ENCODE assay signal across 14 cellular contexts in the genomic region with DNA sequence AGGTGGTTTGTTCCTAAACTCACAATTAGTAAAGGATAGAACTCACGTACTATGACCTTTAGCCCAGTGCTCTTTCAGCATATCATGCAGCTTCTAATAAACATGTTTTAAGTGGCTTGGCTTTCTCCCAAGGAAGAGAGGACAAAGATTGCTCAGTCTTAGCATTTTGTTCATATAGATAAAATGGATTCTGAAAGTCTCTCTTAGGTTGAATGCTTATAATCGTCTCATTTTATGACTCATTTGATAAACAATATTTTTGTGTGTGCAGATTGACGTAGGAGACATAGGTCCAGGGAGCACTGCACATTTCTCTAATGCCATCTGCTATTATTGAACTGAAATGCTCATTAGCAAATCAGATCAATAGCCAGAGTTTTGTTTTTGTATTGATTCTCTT. TPM values are rescaled to one million over a fixed set of nuclear protein-coding genes. Genes with fewer than 3 reads are reported as not detected.
DNase-seq lines count a peak whose midpoint lies in the region; ATAC-seq, FAIRE-seq and TF ChIP-seq lines count a peak whose summit lies in the region.
"Had no signal": no experiment of that assay in that cellular context is flagged by ENCODE, and none has a peak within 500 bp of the region (broad histone marks: within the 10 kb centered on the region; RNA-seq: fewer than 3 reads in every experiment).

No MANE protein-coding gene starts in this region.

- no peak overlapping the region for H3K9ac ChIP-seq in astrocyte (ENCODE audit: low read length)

- DNase-seq in DMS79 treated with DMSO at 0.1 percent for 48 hours (lab: John Stamatoyannopoulos, UW) (peak; percentile 72), LNCaP clone FGC (ENCODE audit: low read depth) (peak; percentile 67), astrocyte (ENCODE audit: low read depth) (peak; percentile 12), left colon (no peak), KBM-7 (no peak), stomach (no peak), upper lobe of left lung (no peak)
- DNase-seq: activated CD4-positive, alpha-beta T cell treated with anti-CD3 and anti-CD28 coated beads for 1 hour; activated T-cell treated with anti-CD3 and anti-CD28 coated beads, Interleukin-2, amount 50 U/mL, for 48 hours; CD8-positive, alpha-beta memory T cell; mammary epithelial cell; NCI-H526; spleen had no signal

- WGBS in stomach, 5 donors: 18 to 38% (median 22%) methylated on average over 3 of the region's 3 CpGs
- WGBS in upper lobe of left lung, 2 donors: 47 to 48% methylated on average over 3 of the region's 3 CpGs

- H3K79me2 ChIP-seq in astrocyte (ENCODE audit: insufficient read depth, low read length): no peaks in the 10 kb centered on the region

- no peaks in the 10 kb centered on the region for H3K27me3 ChIP-seq in astrocyte (ENCODE audit: insufficient read depth, low read length)
- no peaks in the 10 kb centered on the region for H3K27me3 ChIP-seq in stomach
- H3K27me3 ChIP-seq in upper lobe of left lung: no peaks in the 10 kb centered on the region
- H3K27me3 ChIP-seq: spleen had no signal

- peaks cover 6% of the 10 kb centered on the region for H3K4me1 Mint-ChIP-seq in astrocyte (ENCODE audit: low read depth, unreplicated experiment)
- H3K4me1 Mint-ChIP-seq: CD8-positive, alpha-beta memory T cell had no signal

- H3K4me3 ChIP-seq in LNCaP clone FGC (ENCODE audit: low read depth, low read length) (no peak overlapping the region), astrocyte (ENCODE audit: insufficient read depth, low read depth, low read length) (no peak overlapping the region), stomach (no peak overlapping the region), upper lobe of left lung (no peak overlapping the region)
- H3K4me3 ChIP-seq: SK-N-MC, spleen had no signal

- TF ChIP-seq POLR2A in stomach (IDR thresholded peaks at IDR 0.05) (no peak), upper lobe of left lung (IDR thresholded peaks at IDR 0.05) (no peak)

- ATAC-seq in left colon: peak; percentile 79
- ATAC-seq in upper lobe of left lung (ENCODE audit: low FRiP score in 2 of 2): no peak

- no peak overlapping the region for H3K27ac Mint-ChIP-seq in astrocyte (ENCODE audit: unreplicated experiment)
- H3K27ac Mint-ChIP-seq: CD8-positive, alpha-beta memory T cell had no signal

- H3K27ac ChIP-seq in astrocyte (ENCODE audit: low read depth, low read length) (peak overlapping the region; percentile 1), stomach (no peak overlapping the region), upper lobe of left lung (no peak overlapping the region)
- H3K27ac ChIP-seq: SK-N-MC, spleen had no signal

- H3K4me2 ChIP-seq in astrocyte (ENCODE audit: low read length): no peak overlapping the region

- in situ Hi-C loops in KBM-7 (cut with MboI; ENCODE audit: low pct_unique_long_range_greater_than_20kb, low sequenced_read_pairs): no loop called here

- no peaks in the 10 kb centered on the region for H3K27me3 Mint-ChIP-seq in astrocyte (ENCODE audit: low read depth, unreplicated experiment)
- H3K27me3 Mint-ChIP-seq: CD8-positive, alpha-beta memory T cell had no signal

- no peaks in the 10 kb centered on the region for H3K36me3 Mint-ChIP-seq in astrocyte (ENCODE audit: low read depth, unreplicated experiment)
- H3K36me3 Mint-ChIP-seq: CD8-positive, alpha-beta memory T cell had no signal

- FAIRE-seq in astrocyte (lab: Jason Lieb, UNC): peak; percentile 67

- H2AFZ ChIP-seq in astrocyte (ENCODE audit: low read depth, low read length): no peak overlapping the region

- TF ChIP-seq CTCF in LNCaP clone FGC (IDR thresholded peaks at IDR 0.05; ENCODE audit: control insufficient read depth, extremely low read depth, insufficient read depth) (no peak), astrocyte (IDR thresholded peaks at IDR 0.05; ENCODE audit: insufficient read depth, low read depth, low read length) (no peak), stomach (IDR thresholded peaks at IDR 0.05) (no peak), upper lobe of left lung (IDR thresholded peaks at IDR 0.05) (no peak)

- H4K20me1 ChIP-seq in astrocyte (ENCODE audit: insufficient read depth, low read length): no peaks in the 10 kb centered on the region

- TF ChIP-seq EP300 in stomach (IDR thresholded peaks at IDR 0.05) (no peak), upper lobe of left lung (IDR thresholded peaks at IDR 0.05) (no peak)

- no peaks in the 10 kb centered on the region for H3K9me3 Mint-ChIP-seq in astrocyte (ENCODE audit: unreplicated experiment)

- no peaks in the 10 kb centered on the region for H3K9me3 ChIP-seq in astrocyte (ENCODE audit: insufficient read depth, low read depth, low read length)
- no peaks in the 10 kb centered on the region for H3K9me3 ChIP-seq in stomach
- H3K9me3 ChIP-seq in upper lobe of left lung: no peaks in the 10 kb centered on the region
- H3K9me3 ChIP-seq: spleen had no signal

- no peak overlapping the region for H3K4me3 Mint-ChIP-seq in astrocyte (ENCODE audit: unreplicated experiment)
- H3K4me3 Mint-ChIP-seq: CD8-positive, alpha-beta memory T cell had no signal

- intact Hi-C loops in left colon (cut with DNase I, micrococcal nuclease): no loop called here
- intact Hi-C loops in stomach (cut with DNase I; ENCODE audit: low total_unique reads): no loop called here

- H3K36me3 ChIP-seq in astrocyte (ENCODE audit: insufficient read depth, low read length): no peaks in the 10 kb centered on the region
- H3K36me3 ChIP-seq in stomach: no peaks in the 10 kb centered on the region
- H3K36me3 ChIP-seq in upper lobe of left lung: no peaks in the 10 kb centered on the region
- H3K36me3 ChIP-seq: spleen had no signal

- H3K4me1 ChIP-seq in astrocyte (ENCODE audit: insufficient read depth, low read length): peaks cover 7% of the 10 kb centered on the region
- peaks cover 0 to 10% (median 4%) of the 10 kb centered on the region in 4 donors for H3K4me1 ChIP-seq in stomach
- H3K4me1 ChIP-seq in upper lobe of left lung: peaks cover 0 to 3% (median 0%) of the 10 kb centered on the region in 4 donors

RNA-seq across cellular contexts. Expression of a gene that starts 44.8 kb away (rescaled TPM):
- total RNA-seq in astrocyte (not detected in 2 replicates), left colon (not detected), stomach (not detected), upper lobe of left lung (not detected)
- not detected for polyA plus RNA-seq in stomach
- total RNA-seq: CD8-positive, alpha-beta memory T cell; mammary epithelial cell; spleen had no signal
- polyA plus RNA-seq: CD8-positive, alpha-beta memory T cell; mammary epithelial cell; spleen had no signal

Comparison
In these comparisons a context has a peak if more than half of its experiments do, and no peak if none do; other contexts are left out.
1. DNase-seq: peak in DMS79 treated with DMSO at 0.1 percent for 48 hours (single experiment), LNCaP clone FGC (single experiment) and astrocyte (single experiment); none in left colon (0 of 2), KBM-7 (single experiment), stomach (single experiment) and upper lobe of left lung (0 of 2).